Comparison of ENCODE assay signal across 8 cellular contexts in genomic region chr17:36703860-36704266, GRCh38.
A peak's percentile ranks its signal among the peaks of the same experiment; 100 is the strongest.
DNase-seq lines count a peak whose midpoint lies in the region; ATAC-seq and TF ChIP-seq lines count a peak whose summit lies in the region.

No MANE protein-coding gene starts in this region.

- peaks cover 3% of the 10 kb centered on the region for H3K27me3 ChIP-seq in osteoblast (ENCODE audit: insufficient read depth, low read length)

- H2AFZ ChIP-seq in osteoblast (ENCODE audit: low read length): no peak overlapping the region

- no peak overlapping the region for H3K4me3 Mint-ChIP-seq in endothelial cell (ENCODE audit: unreplicated experiment)

- H3K36me3 ChIP-seq in osteoblast (ENCODE audit: insufficient read depth, low read length): no peaks in the 10 kb centered on the region

- H3K79me2 ChIP-seq in osteoblast (ENCODE audit: insufficient read depth, low read length): no peaks in the 10 kb centered on the region

- H4K20me1 ChIP-seq in osteoblast (ENCODE audit: insufficient read depth, low read length): no peaks in the 10 kb centered on the region

- H3K4me1 Mint-ChIP-seq in endothelial cell (ENCODE audit: unreplicated experiment): no peaks in the 10 kb centered on the region

- in situ Hi-C loops in ACHN (cut with HindIII; ENCODE audit: low pct_ligation_motif_present, low pct_unique_long_range_greater_than_20kb, low sequenced_read_pairs): no loop called here

- H3K4me1 ChIP-seq in osteoblast (ENCODE audit: insufficient read depth, low read length): no peaks in the 10 kb centered on the region

- ATAC-seq in HG03571 (IDR thresholded peaks at IDR 0.05; ENCODE audit: unreplicated experiment) (no peak), HG02870 (IDR thresholded peaks at IDR 0.05; ENCODE audit: unreplicated experiment) (no peak), GM18519 (IDR thresholded peaks at IDR 0.05; ENCODE audit: low FRiP score, unreplicated experiment) (no peak)

- H3K36me3 Mint-ChIP-seq in endothelial cell (ENCODE audit: low read depth, unreplicated experiment): no peaks in the 10 kb centered on the region

- no peak overlapping the region for H3K4me3 ChIP-seq in osteoblast (ENCODE audit: insufficient read depth, low read length)

- DNase-seq in ACHN (peak; percentile 63), HUDEP-2 (lab: John Stamatoyannopoulos, UW; ENCODE audit: unreplicated experiment in 76 of 76) (peak in 60 of 76 experiments; percentile 3 to 75 (median 50)), endothelial cell (ENCODE audit: low spot score) (peak; percentile 83), osteoblast (ENCODE audit: insufficient read length, low spot score, missing footprints) (peak; percentile 85)
- peak; percentile 55 for DNase-seq in activated CD4-positive, alpha-beta T cell treated with anti-CD3 and anti-CD28 coated beads, Interleukin-2, amount 50 U/mL, for 1 hour

- no peaks in the 10 kb centered on the region for H3K9me3 ChIP-seq in osteoblast (ENCODE audit: low read depth, low read length)

- no peaks in the 10 kb centered on the region for H3K9me3 Mint-ChIP-seq in endothelial cell (ENCODE audit: unreplicated experiment)

- H3K27ac ChIP-seq in osteoblast (ENCODE audit: low read depth, low read length): no peak overlapping the region

- no peak overlapping the region for H3K27ac Mint-ChIP-seq in endothelial cell (ENCODE audit: unreplicated experiment)

- H3K4me2 ChIP-seq in osteoblast (ENCODE audit: insufficient read depth, low read length): no peak overlapping the region

- TF ChIP-seq CTCF in endothelial cell (IDR thresholded peaks at IDR 0.05; ENCODE audit: unreplicated experiment) (no peak), osteoblast (IDR thresholded peaks at IDR 0.05; ENCODE audit: extremely low read depth, low read depth, low read length) (no peak)

- peaks cover 10% of the 10 kb centered on the region for H3K27me3 Mint-ChIP-seq in endothelial cell (ENCODE audit: unreplicated experiment)
